ENCODE assay signal across 39 cellular contexts in genomic region chr2:16214861-16215260, GRCh38.
"Had no signal": no experiment of that assay in that cellular context is flagged by ENCODE, and none has a peak within 500 bp of the region (broad histone marks: within the 10 kb centered on the region; RNA-seq: fewer than 3 reads in every experiment).

No MANE protein-coding gene starts in this region.

- H3K27ac ChIP-seq: adrenal gland, ascending aorta, body of pancreas, brain microvascular endothelial cell, breast epithelium, cardiac muscle cell had no signal

- H3K36me3 ChIP-seq: adrenal gland, ascending aorta, brain microvascular endothelial cell, breast epithelium, cardiac muscle cell had no signal

- FAIRE-seq: astrocyte, bronchial epithelial cell, colon had no signal

- H3K36me3 Mint-ChIP-seq: activated naive CD4-positive, alpha-beta T cell treated with anti-CD3 and anti-CD28 coated beads, Interleukin-2, amount 10 ng/mL, durations not matched to agents 7 days and 5 days; activated naive CD4-positive, alpha-beta T cell treated with anti-CD3 and anti-CD28 coated beads, Interleukin-2, amount 50 U/mL, for 24 hours; activated naive CD4-positive, alpha-beta T cell treated with anti-CD3 and anti-CD28 coated beads, Interleukin-2, amount 50 U/mL, for 72 hours; activated naive CD8-positive, alpha-beta T cell; activated naive CD8-positive, alpha-beta T cell treated with anti-CD3 and anti-CD28 coated beads for 36 hours; activated naive CD8-positive, alpha-beta T cell treated with anti-CD3 and anti-CD28 coated beads, Interleukin-2, amount 10 ng/mL, durations not matched to agents 7 days and 5 days; brain had no signal

- H3K27me3 Mint-ChIP-seq: activated naive CD4-positive, alpha-beta T cell treated with anti-CD3 and anti-CD28 coated beads, Interleukin-2, amount 10 ng/mL, durations not matched to agents 7 days and 5 days; activated naive CD4-positive, alpha-beta T cell treated with anti-CD3 and anti-CD28 coated beads, Interleukin-2, amount 50 U/mL, for 24 hours; activated naive CD8-positive, alpha-beta T cell; activated naive CD8-positive, alpha-beta T cell treated with anti-CD3 and anti-CD28 coated beads, Interleukin-2, amount 10 ng/mL, durations not matched to agents 7 days and 5 days; activated naive CD8-positive, alpha-beta T cell treated with anti-CD3 and anti-CD28 coated beads, Interleukin-2, amount 50 U/mL, for 24 hours; central memory CD8-positive, alpha-beta T cell had no signal

- H3K27me3 ChIP-seq: adrenal gland, ascending aorta, body of pancreas, brain microvascular endothelial cell, breast epithelium, cardiac muscle cell had no signal

- H3K9me3 Mint-ChIP-seq: activated naive CD4-positive, alpha-beta T cell treated with anti-CD3 and anti-CD28 coated beads for 36 hours; activated naive CD4-positive, alpha-beta T cell treated with anti-CD3 and anti-CD28 coated beads, Interleukin-2, amount 10 ng/mL, durations not matched to agents 7 days and 5 days; activated naive CD4-positive, alpha-beta T cell treated with anti-CD3 and anti-CD28 coated beads, Interleukin-2, amount 50 U/mL, for 24 hours; activated naive CD4-positive, alpha-beta T cell treated with anti-CD3 and anti-CD28 coated beads, Interleukin-2, amount 50 U/mL, for 72 hours; activated naive CD8-positive, alpha-beta T cell treated with anti-CD3 and anti-CD28 coated beads for 36 hours; activated naive CD8-positive, alpha-beta T cell treated with anti-CD3 and anti-CD28 coated beads, Interleukin-2, amount 10 ng/mL, durations not matched to agents 7 days and 5 days; activated naive CD8-positive, alpha-beta T cell treated with anti-CD3 and anti-CD28 coated beads, Interleukin-2, amount 50 U/mL, for 24 hours; activated T-cell treated with anti-CD3 and anti-CD28 coated beads, Interleukin-2, amount 50 U/mL, for 4 hours; activated T-cell treated with anti-CD3 and anti-CD28 coated beads, Interleukin-2, amount 50 U/mL, for 72 hours; activated T-helper 1 cell treated with anti-CD3 and anti-CD28 coated beads, Interleukin-12 subunit alpha, Interleukin-12 subunit beta, Interleukin-2, Interleukin-4 antibody, amounts not matched to agents 30 ng/mL and 10 ng/mL and 1 ng/mL, durations not matched to agents 14 hours and 24 hours and 36 hours; activated T-helper 17 cell treated with anti-CD3 and anti-CD28 coated beads, Interleukin-2, amount 50 U/mL, for 72 hours; activated T-helper 2 cell treated with anti-CD3 and anti-CD28 coated beads, Interferon-gamma antibody, Interleukin-2, Interleukin-4, amounts not matched to agents 10 μg/mL and 5 μg/mL and 100 μg/mL, durations not matched to agents 14 hours and 24 hours and 36 hours had no signal

- DNase-seq: activated effector memory CD4-positive, alpha-beta T cell treated with anti-CD3 and anti-CD28 coated beads, Interleukin-2, amount 50 U/mL, for 16 hours; activated effector memory CD4-positive, alpha-beta T cell treated with Interleukin-2 at 50 U/mL for 16 hours; activated gamma-delta T cell; activated gamma-delta T cell treated with Interleukin-2 at 50 U/mL for 16 hours; activated naive CD4-positive, alpha-beta T cell; activated naive CD4-positive, alpha-beta T cell treated with anti-CD3 and anti-CD28 coated beads for 36 hours; activated naive CD4-positive, alpha-beta T cell treated with anti-CD3 and anti-CD28 coated beads, Interleukin-2, amount 10 ng/mL, durations not matched to agents 7 days and 5 days; activated naive CD4-positive, alpha-beta T cell treated with anti-CD3 and anti-CD28 coated beads, Interleukin-2, amount 50 U/mL, for 16 hours; activated naive CD4-positive, alpha-beta T cell treated with Interleukin-2 at 50 U/mL for 16 hours; activated naive CD8-positive, alpha-beta T cell treated with anti-CD3 and anti-CD28 coated beads for 36 hours; activated naive CD8-positive, alpha-beta T cell treated with anti-CD3 and anti-CD28 coated beads, Interleukin-2, amount 10 ng/mL, durations not matched to agents 7 days and 5 days; activated naive CD8-positive, alpha-beta T cell treated with anti-CD3 and anti-CD28 coated beads, Interleukin-2, amount 50 U/mL, for 24 hours; activated T-cell treated with anti-CD3 and anti-CD28 coated beads, Interleukin-2, amount 50 U/mL, for 4 hours; activated T-cell treated with anti-CD3 and anti-CD28 coated beads, Interleukin-2, amount 50 U/mL, for 48 hours; activated T-cell treated with anti-CD3 and anti-CD28 coated beads, Interleukin-2, amount 50 U/mL, for 72 hours; adrenal gland; amniotic stem cell; amygdala; anterior cingulate cortex; aorta; body of pancreas; brain microvascular endothelial cell; caudate nucleus; central memory CD4-positive, alpha-beta T cell; cerebellar nuclear complex had no signal

- H3K4me3 Mint-ChIP-seq: activated naive CD4-positive, alpha-beta T cell treated with anti-CD3 and anti-CD28 coated beads for 36 hours; activated naive CD4-positive, alpha-beta T cell treated with anti-CD3 and anti-CD28 coated beads, Interleukin-2, amount 10 ng/mL, durations not matched to agents 7 days and 5 days; activated naive CD4-positive, alpha-beta T cell treated with anti-CD3 and anti-CD28 coated beads, Interleukin-2, amount 50 U/mL, for 24 hours; activated naive CD8-positive, alpha-beta T cell; activated naive CD8-positive, alpha-beta T cell treated with anti-CD3 and anti-CD28 coated beads for 36 hours; activated naive CD8-positive, alpha-beta T cell treated with anti-CD3 and anti-CD28 coated beads, Interleukin-2, amount 10 ng/mL, durations not matched to agents 7 days and 5 days; activated naive CD8-positive, alpha-beta T cell treated with anti-CD3 and anti-CD28 coated beads, Interleukin-2, amount 50 U/mL, for 24 hours; activated T-cell treated with anti-CD3 and anti-CD28 coated beads, Interleukin-2, amount 50 U/mL, for 4 hours; activated T-cell treated with anti-CD3 and anti-CD28 coated beads, Interleukin-2, amount 50 U/mL, for 72 hours; activated T-helper 1 cell treated with anti-CD3 and anti-CD28 coated beads, Interleukin-12 subunit alpha, Interleukin-12 subunit beta, Interleukin-2, Interleukin-4 antibody, amounts not matched to agents 30 ng/mL and 10 ng/mL and 1 ng/mL, durations not matched to agents 14 hours and 24 hours and 36 hours; activated T-helper 17 cell treated with anti-CD3 and anti-CD28 coated beads, Interleukin-2, amount 50 U/mL, for 72 hours; brain; central memory CD8-positive, alpha-beta T cell had no signal

- H3K27ac Mint-ChIP-seq: activated naive CD4-positive, alpha-beta T cell treated with anti-CD3 and anti-CD28 coated beads for 36 hours; activated naive CD4-positive, alpha-beta T cell treated with anti-CD3 and anti-CD28 coated beads, Interleukin-2, amount 10 ng/mL, durations not matched to agents 7 days and 5 days; activated naive CD4-positive, alpha-beta T cell treated with anti-CD3 and anti-CD28 coated beads, Interleukin-2, amount 50 U/mL, for 24 hours; activated naive CD4-positive, alpha-beta T cell treated with anti-CD3 and anti-CD28 coated beads, Interleukin-2, amount 50 U/mL, for 72 hours; activated naive CD8-positive, alpha-beta T cell; activated naive CD8-positive, alpha-beta T cell treated with anti-CD3 and anti-CD28 coated beads for 36 hours; activated naive CD8-positive, alpha-beta T cell treated with anti-CD3 and anti-CD28 coated beads, Interleukin-2, amount 10 ng/mL, durations not matched to agents 7 days and 5 days; activated naive CD8-positive, alpha-beta T cell treated with anti-CD3 and anti-CD28 coated beads, Interleukin-2, amount 50 U/mL, for 24 hours; activated T-cell treated with anti-CD3 and anti-CD28 coated beads, Interleukin-2, amount 50 U/mL, for 72 hours; activated T-helper 1 cell treated with anti-CD3 and anti-CD28 coated beads, Interleukin-12 subunit alpha, Interleukin-12 subunit beta, Interleukin-2, Interleukin-4 antibody, amounts not matched to agents 30 ng/mL and 10 ng/mL and 1 ng/mL, durations not matched to agents 14 hours and 24 hours and 36 hours; activated T-helper 17 cell treated with anti-CD3 and anti-CD28 coated beads, Interleukin-2, amount 50 U/mL, for 72 hours; activated T-helper 2 cell treated with anti-CD3 and anti-CD28 coated beads, Interferon-gamma antibody, Interleukin-2, Interleukin-4, amounts not matched to agents 10 μg/mL and 5 μg/mL and 100 μg/mL, durations not matched to agents 14 hours and 24 hours and 36 hours had no signal

- ATAC-seq: activated naive CD4-positive, alpha-beta T cell treated with anti-CD3 and anti-CD28 coated beads, Interleukin-2, amount 50 U/mL, for 72 hours; activated naive CD8-positive, alpha-beta T cell treated with anti-CD3 and anti-CD28 coated beads, Interleukin-2, amount 50 U/mL, for 24 hours; activated T-cell treated with anti-CD3 and anti-CD28 coated beads, Interleukin-2, amount 50 U/mL, for 4 hours; activated T-cell treated with anti-CD3 and anti-CD28 coated beads, Interleukin-2, amount 50 U/mL, for 72 hours; activated T-helper 17 cell treated with anti-CD3 and anti-CD28 coated beads, Interleukin-2, amount 50 U/mL, for 72 hours; body of pancreas had no signal

- H3K4me1 Mint-ChIP-seq: activated naive CD4-positive, alpha-beta T cell treated with anti-CD3 and anti-CD28 coated beads, Interleukin-2, amount 10 ng/mL, durations not matched to agents 7 days and 5 days; activated naive CD4-positive, alpha-beta T cell treated with anti-CD3 and anti-CD28 coated beads, Interleukin-2, amount 50 U/mL, for 24 hours; activated naive CD8-positive, alpha-beta T cell treated with anti-CD3 and anti-CD28 coated beads, Interleukin-2, amount 10 ng/mL, durations not matched to agents 7 days and 5 days; activated naive CD8-positive, alpha-beta T cell treated with anti-CD3 and anti-CD28 coated beads, Interleukin-2, amount 50 U/mL, for 24 hours; activated T-helper 17 cell treated with anti-CD3 and anti-CD28 coated beads, Interleukin-2, amount 50 U/mL, for 72 hours; central memory CD8-positive, alpha-beta T cell had no signal

- H3K4me3 ChIP-seq: adrenal gland, ascending aorta, body of pancreas, breast epithelium, cardiac muscle cell had no signal

- H3K4me1 ChIP-seq: adrenal gland, ascending aorta, body of pancreas, breast epithelium had no signal

- H3K9me3 ChIP-seq: adrenal gland, ascending aorta, body of pancreas, breast epithelium had no signal
